Comparison of ENCODE assay signal across 27 cellular contexts in genomic region chr9:5402217-5402616, GRCh38. TPM values are rescaled to one million over a fixed set of nuclear protein-coding genes. Genes with fewer than 3 reads are reported as not detected.
DNase-seq lines count a peak whose midpoint lies in the region; ATAC-seq, FAIRE-seq and TF ChIP-seq lines count a peak whose summit lies in the region.
"Had no signal": no experiment of that assay in that cellular context is flagged by ENCODE, and none has a peak within 500 bp of the region (broad histone marks: within the 10 kb centered on the region; RNA-seq: fewer than 3 reads in every experiment).

No MANE protein-coding gene starts in this region.

- no peaks in the 10 kb centered on the region for H3K4me1 Mint-ChIP-seq in endodermal cell

- no peaks in the 10 kb centered on the region for H3K27me3 ChIP-seq in BLaER1 treated with 17β-estradiol and CSF1 and Interleukin-3, amounts not matched to agents 10 nM and 100 nM
- no peaks in the 10 kb centered on the region for H3K27me3 ChIP-seq in endodermal cell (ENCODE audit: control insufficient read depth, insufficient read depth, low read length, poor library complexity, severe bottlenecking)
- no peaks in the 10 kb centered on the region for H3K27me3 ChIP-seq in gastrocnemius medialis

- in situ Hi-C loops in gastrocnemius medialis (cut with MboI; ENCODE audit: low sequenced_read_pairs in 4 of 4): loop anchor here in 2 of 4 donors (25.0 kb wide), 1 partner anchor 215 kb away; the partner anchor contains the start of gene INSL6 (in 2 of the 2)

- no peak for TF ChIP-seq POLR2A in gastrocnemius medialis (IDR thresholded peaks at IDR 0.05)

- no peak overlapping the region for H3K9ac ChIP-seq in BLaER1 treated with 17β-estradiol and CSF1 and Interleukin-3, amounts not matched to agents 10 nM and 100 nM
- H3K9ac ChIP-seq in endodermal cell (ENCODE audit: extremely low read depth, low read length, poor library complexity, severe bottlenecking): no peak overlapping the region

- DNase-seq in GM18507 (ENCODE audit: extremely low spot score, insufficient read length, low read depth): no peak
- peak; percentile 89 for DNase-seq in NCI-H82 (lab: John Stamatoyannopoulos, UW)
- DNase-seq in endodermal cell: no peak
- no peak for DNase-seq in mesenteric fat pad (ENCODE audit: low spot score)
- no peak for DNase-seq in gastrocnemius medialis
- no peak for DNase-seq in GF-D8 (lab: John Stamatoyannopoulos, UW)
- DNase-seq: activated CD4-positive, alpha-beta T cell treated with anti-CD3 and anti-CD28 coated beads for 4 hours; activated gamma-delta T cell; activated naive CD8-positive, alpha-beta T cell treated with anti-CD3 and anti-CD28 coated beads, Interleukin-2, amount 50 U/mL, for 24 hours; CD4-positive, alpha-beta T cell; DMS153; effector CD8-positive, alpha-beta T cell; GOT3; kidney glomerular epithelial cell; MM.1S; NCI-H2171 treated with DMSO at 0.1 percent for 48 hours; NCI-H526; nucleus accumbens; stimulated activated CD4-positive, alpha-beta T cell treated with anti-CD3 and anti-CD28 coated beads, Interleukin-1b, Interleukin-23, amount 100 ng/mL, for 48 hours; SW 1271 had no signal

- H4K20me1 ChIP-seq in BLaER1 treated with 17β-estradiol and CSF1 and Interleukin-3, amounts not matched to agents 10 nM and 100 nM: no peaks in the 10 kb centered on the region

- H3K4me3 Mint-ChIP-seq in endodermal cell: no peak overlapping the region
- H3K4me3 Mint-ChIP-seq: activated naive CD8-positive, alpha-beta T cell treated with anti-CD3 and anti-CD28 coated beads, Interleukin-2, amount 50 U/mL, for 24 hours; CD4-positive, alpha-beta T cell; stimulated activated memory B cell treated with anti-CD40 and anti-IgM and Interleukin-4, amounts not matched to agents 10 μg/mL and 1 μg/mL and 100 μg/mL, for 72 hours had no signal

- peaks cover 22% of the 10 kb centered on the region for H3K9me3 Mint-ChIP-seq in endodermal cell

- H3K36me3 Mint-ChIP-seq in endodermal cell (ENCODE audit: low read depth): peaks cover 12% of the 10 kb centered on the region

- intact Hi-C loops in gastrocnemius medialis (cut with DNase I; ENCODE audit: low total_unique reads): no loop called here

- peaks cover 0 to 13% (median 9%) of the 10 kb centered on the region in 10 experiments; a peak in 17 of 20 replicates for H3K4me1 ChIP-seq in BLaER1 treated with 17β-estradiol and CSF1 and Interleukin-3, amounts not matched to agents 10 nM and 100 nM
- H3K4me1 ChIP-seq in endodermal cell (ENCODE audit: control insufficient read depth, insufficient read depth, low read length) (no peaks in the 10 kb centered on the region), gastrocnemius medialis (no peaks in the 10 kb centered on the region)

- TF ChIP-seq CTCF in endodermal cell (conservative IDR thresholded peaks at IDR 0.05): peak; percentile 17
- no peak for TF ChIP-seq CTCF in gastrocnemius medialis (IDR thresholded peaks at IDR 0.05 in 4 of 5, conservative IDR thresholded peaks at IDR 0.05 in 1 of 5)

- H3K36me3 ChIP-seq in BLaER1 treated with 17β-estradiol and CSF1 and Interleukin-3, amounts not matched to agents 10 nM and 100 nM: no peaks in the 10 kb centered on the region
- H3K36me3 ChIP-seq in endodermal cell (ENCODE audit: control insufficient read depth, insufficient read depth, low read length) (no peaks in the 10 kb centered on the region), gastrocnemius medialis (no peaks in the 10 kb centered on the region)

- no peak overlapping the region for H3K27ac Mint-ChIP-seq in endodermal cell
- H3K27ac Mint-ChIP-seq: activated naive CD8-positive, alpha-beta T cell treated with anti-CD3 and anti-CD28 coated beads, Interleukin-2, amount 50 U/mL, for 24 hours; CD4-positive, alpha-beta T cell; stimulated activated memory B cell treated with anti-CD40 and anti-IgM and Interleukin-4, amounts not matched to agents 10 μg/mL and 1 μg/mL and 100 μg/mL, for 72 hours had no signal

- peaks cover 17 to 38% (median 25%) of the 10 kb centered on the region in 11 experiments for H3K9me3 ChIP-seq in BLaER1 treated with 17β-estradiol and CSF1 and Interleukin-3, amounts not matched to agents 10 nM and 100 nM (replicated peaks in 1 of 11)
- no peaks in the 10 kb centered on the region for H3K9me3 ChIP-seq in endodermal cell (ENCODE audit: control insufficient read depth, low read length)
- H3K9me3 ChIP-seq in gastrocnemius medialis: no peaks in the 10 kb centered on the region

- H3K4me3 ChIP-seq in BLaER1 treated with 17β-estradiol and CSF1 and Interleukin-3, amounts not matched to agents 10 nM and 100 nM: no peak overlapping the region
- H3K4me3 ChIP-seq in endodermal cell (ENCODE audit: low read length) (no peak overlapping the region), gastrocnemius medialis (no peak overlapping the region)
- H3K4me3 ChIP-seq: lung, skin epidermis had no signal

- FAIRE-seq in GM18507 (lab: Jason Lieb, UNC): peak; percentile 35
- FAIRE-seq: frontal cortex, urothelium cell line had no signal

- H3K4me2 ChIP-seq in BLaER1 treated with 17β-estradiol and CSF1 and Interleukin-3, amounts not matched to agents 10 nM and 100 nM: peak overlapping the region in 10 of 11 experiments; percentile 21 to 73 (median 44); a peak in 17 of 22 replicates

- no peak overlapping the region for H3K27ac ChIP-seq in BLaER1 treated with 17β-estradiol and CSF1 and Interleukin-3, amounts not matched to agents 10 nM and 100 nM
- H3K27ac ChIP-seq in endodermal cell (ENCODE audit: low read depth, low read length) (no peak overlapping the region), gastrocnemius medialis (no peak overlapping the region)
- H3K27ac ChIP-seq: skin epidermis had no signal

- H3K27me3 Mint-ChIP-seq in endodermal cell (ENCODE audit: insufficient read depth): no peaks in the 10 kb centered on the region
- H3K27me3 Mint-ChIP-seq: activated naive CD8-positive, alpha-beta T cell treated with anti-CD3 and anti-CD28 coated beads, Interleukin-2, amount 50 U/mL, for 24 hours; CD4-positive, alpha-beta T cell; stimulated activated memory B cell treated with anti-CD40 and anti-IgM and Interleukin-4, amounts not matched to agents 10 μg/mL and 1 μg/mL and 100 μg/mL, for 72 hours had no signal

- ATAC-seq in esophagus mucosa: no peak
- no peak for ATAC-seq in gastrocnemius medialis
- ATAC-seq: activated naive CD8-positive, alpha-beta T cell treated with anti-CD3 and anti-CD28 coated beads, Interleukin-2, amount 50 U/mL, for 24 hours; stimulated activated memory B cell treated with anti-CD40 and anti-IgM and Interleukin-4, amounts not matched to agents 10 μg/mL and 1 μg/mL and 100 μg/mL, for 72 hours had no signal

RNA-seq across cellular contexts. Expression of gene PLGRKT, which starts 35.5 kb away (rescaled TPM):
- total RNA-seq in endodermal cell: 10 to 100 TPM; 21.0 to 31.1 TPM
- 29.2 TPM for polyA plus RNA-seq in endodermal cell (2013, experiment 1 of 2)
- 35.8 TPM for polyA plus RNA-seq in endodermal cell (2013, experiment 2 of 2)
- 28.1 TPM for total RNA-seq in esophagus mucosa
- 19.5 TPM for total RNA-seq in mesenteric fat pad
- total RNA-seq in gastrocnemius medialis: 10 to 100 TPM; 12.3 to 38.1 (median 15.1) TPM

RNA-seq across cellular contexts. Expression of gene CD274, which starts 48.1 kb away (rescaled TPM):
- total RNA-seq in endodermal cell (under 1 TPM in 1 of 2 donors, not detected in 1; 1.00 TPM), esophagus mucosa (1.5 TPM), mesenteric fat pad (1.0 TPM), gastrocnemius medialis (1 to 10 TPM in 3 of 4 donors, under 1 TPM in 1; 0.61 to 7.2 (median 1.6) TPM)
- 0.25 TPM for polyA plus RNA-seq in endodermal cell (2013, experiment 1 of 2)
- 0.17 TPM for polyA plus RNA-seq in endodermal cell (2013, experiment 2 of 2)
